1 cellular context compared by ENCODE assay signal in the genomic region with DNA sequence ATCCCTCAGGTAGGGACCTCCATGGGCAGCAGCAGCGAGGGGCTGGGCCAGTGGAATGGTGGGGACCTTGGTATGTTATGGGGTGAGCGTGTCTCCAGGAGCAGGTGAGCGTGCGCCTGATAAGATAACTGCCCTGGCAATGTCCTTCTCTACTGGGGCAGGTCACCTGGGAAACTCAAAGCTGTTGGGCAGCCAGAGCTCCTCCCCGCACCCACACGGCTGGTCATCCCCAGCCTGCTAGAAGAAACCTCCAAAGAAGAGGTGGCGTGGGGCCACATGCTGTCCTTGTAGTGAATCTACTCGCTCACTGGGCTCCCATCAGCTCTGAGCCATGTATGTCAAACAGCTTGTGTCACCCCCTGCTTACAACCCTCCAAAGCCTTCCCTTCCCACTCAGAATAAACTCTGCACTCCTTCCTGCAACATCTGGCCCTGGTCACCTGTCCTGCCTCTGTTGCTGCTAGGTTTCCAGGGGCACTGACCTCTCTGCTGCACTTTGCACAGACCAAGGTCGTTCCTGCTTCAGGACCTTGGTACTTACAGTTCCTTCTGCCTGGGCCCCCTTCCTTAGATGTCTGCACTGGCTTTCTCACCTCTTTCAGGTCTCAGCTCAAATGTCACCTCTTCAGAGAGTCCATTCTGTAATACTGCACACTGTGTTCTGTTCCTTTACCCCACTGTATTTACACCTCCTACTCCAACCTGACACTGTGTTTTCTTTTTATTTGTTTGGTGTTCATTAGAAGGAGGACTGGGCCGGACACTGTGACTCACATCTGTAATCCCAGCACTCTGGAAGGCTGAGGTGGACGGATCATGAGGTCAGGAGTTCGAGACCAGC.
TF ChIP-seq lines count a peak whose summit lies in the region.

No MANE protein-coding gene starts in this region.

TF ChIP-seq in H1, 55 proteins besides CTCF, POLR2A, EP300 and RAD21:
- TF ChIP-seq TEAD4 (IDR thresholded peaks at IDR 0.05; ENCODE audit: low read depth, low read length) (no peak), ZNF274 (IDR thresholded peaks at IDR 0.05; ENCODE audit: borderline replicate concordance, extremely low read depth, low read length) (no peak), CHD7 (IDR thresholded peaks at IDR 0.05; ENCODE audit: insufficient replicate concordance, low read length) (no peak), CBX5 (IDR thresholded peaks at IDR 0.05; ENCODE audit: low read depth, low read length) (no peak), BRCA1 (IDR thresholded peaks at IDR 0.05; ENCODE audit: low read depth, low read length) (no peak), GABPA (IDR thresholded peaks at IDR 0.05; ENCODE audit: borderline replicate concordance, insufficient read depth, low read length) (no peak), BACH1 (IDR thresholded peaks at IDR 0.05; ENCODE audit: low read length) (no peak), PHF8 (conservative IDR thresholded peaks at IDR 0.05; ENCODE audit: low read depth, low read length) (no peak), KDM4A (IDR thresholded peaks at IDR 0.05; ENCODE audit: low read depth, low read length, severe bottlenecking) (no peak), CHD1 (IDR thresholded peaks at IDR 0.05; ENCODE audit: low read depth, low read length) (no peak), RBBP5 (IDR thresholded peaks at IDR 0.05; ENCODE audit: borderline replicate concordance, low read depth, low read length) (no peak), JUN (IDR thresholded peaks at IDR 0.05; ENCODE audit: low read depth, low read length) (no peak), TAF7 (optimal IDR thresholded peaks at IDR 0.05; ENCODE audit: borderline replicate concordance, low read depth, low read length) (no peak), ASH2L (IDR thresholded peaks at IDR 0.05; ENCODE audit: low read length) (no peak), SIX5 (IDR thresholded peaks at IDR 0.05; ENCODE audit: low read depth, low read length) (no peak), BCL11A (IDR thresholded peaks at IDR 0.05; ENCODE audit: low read depth in 2 of 2, low read length in 2 of 2) (no peak), CREB1 (IDR thresholded peaks at IDR 0.05) (no peak)
- TF ChIP-seq, protein P1, sequence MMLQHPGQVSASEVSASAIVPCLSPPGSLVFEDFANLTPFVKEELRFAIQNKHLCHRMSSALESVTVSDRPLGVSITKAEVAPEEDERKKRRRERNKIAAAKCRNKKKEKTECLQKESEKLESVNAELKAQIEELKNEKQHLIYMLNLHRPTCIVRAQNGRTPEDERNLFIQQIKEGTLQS (IDR thresholded peaks at IDR 0.05; ENCODE audit: insufficient read depth, low read depth, low read length): no peak
